In genomic region chr19:8593931-8594330, GRCh38 we compare ENCODE assay signal across 16 cellular contexts. TPM values are rescaled to one million over a fixed set of nuclear protein-coding genes. Genes with fewer than 3 reads are reported as not detected.
DNase-seq lines count a peak whose midpoint lies in the region; ATAC-seq, FAIRE-seq and TF ChIP-seq lines count a peak whose summit lies in the region.
"Had no signal": no experiment of that assay in that cellular context is flagged by ENCODE, and none has a peak within 500 bp of the region (broad histone marks: within the 10 kb centered on the region; RNA-seq: fewer than 3 reads in every experiment).

No MANE protein-coding gene starts in this region.

- no peak for TF ChIP-seq POLR2A in H1 (IDR thresholded peaks at IDR 0.05; ENCODE audit: control extremely low read depth in 1 of 2, low read depth in 2 of 2, low read length in 2 of 2)

- H3K36me3 Mint-ChIP-seq in osteocyte (ENCODE audit: unreplicated experiment): peaks cover 24% of the 10 kb centered on the region
- H3K36me3 Mint-ChIP-seq in activated CD8-positive, alpha-beta memory T cell treated with anti-CD3 and anti-CD28 coated beads, Interleukin-2, amount 10 ng/mL, durations not matched to agents 7 days and 5 days: peaks cover 4% of the 10 kb centered on the region

- no peak overlapping the region for H3K56ac ChIP-seq in H1 (replicated peaks; ENCODE audit: insufficient read length, low read depth, low read length)

- H4K91ac ChIP-seq in H1 (replicated peaks; ENCODE audit: insufficient read length, low read length): no peak overlapping the region

- no peaks in the 10 kb centered on the region for H3K9me3 Mint-ChIP-seq in osteocyte (ENCODE audit: unreplicated experiment)
- peaks cover 15% of the 10 kb centered on the region for H3K9me3 Mint-ChIP-seq in activated CD8-positive, alpha-beta memory T cell treated with anti-CD3 and anti-CD28 coated beads, Interleukin-2, amount 10 ng/mL, durations not matched to agents 7 days and 5 days (ENCODE audit: low read depth)

- no peak overlapping the region for H3K4ac ChIP-seq in H1 (replicated peaks; ENCODE audit: insufficient read length, low read depth, low read length)

- peaks cover 9% of the 10 kb centered on the region; the same call in 1 of the 2 replicates for H3K23me2 ChIP-seq in H1 (ENCODE audit: low read depth, low read length)

- no TSS peak for BruUV-seq in OCI-LY7 (replicated peaks; lab: Mats Ljungman, UMichigan)

- H3K18ac ChIP-seq in H1 (ENCODE audit: extremely low read depth, low read length): no peak overlapping the region

- no peak overlapping the region for H3K23ac ChIP-seq in H1 (ENCODE audit: insufficient read length)

- H3K27ac Mint-ChIP-seq in osteocyte (ENCODE audit: unreplicated experiment): no peak overlapping the region
- no peak overlapping the region for H3K27ac Mint-ChIP-seq in activated CD8-positive, alpha-beta memory T cell treated with anti-CD3 and anti-CD28 coated beads, Interleukin-2, amount 10 ng/mL, durations not matched to agents 7 days and 5 days

- H3K4me2 ChIP-seq in OCI-LY7 (ENCODE audit: low read length) (no peak overlapping the region), H1 (ENCODE audit: insufficient read depth in 1 of 2, low read depth in 2 of 2, low read length in 2 of 2) (no peak overlapping the region)

- H2BK5ac ChIP-seq in H1 (ENCODE audit: low read depth, low read length): no peak overlapping the region

- POLR2A ChIA-PET in OCI-LY7 (lab: Charles Lee) (no interaction called here), H1 (lab: Charles Lee; ENCODE audit: partially characterized antibody) (interaction anchor here (1.3 to 7.9 kb wide), 7 partner anchors 12 to 78 kb away, joined by 3 to 117 read pairs (median 8); no protein-coding TSS in a partner anchor)

- no peaks in the 10 kb centered on the region for H3K9me2 ChIP-seq in OCI-LY7 (ENCODE audit: insufficient read depth, low read length)

- CTCF ChIA-PET in OCI-LY7 (lab: Charles Lee; ENCODE audit: unreplicated experiment): no interaction called here
- CTCF ChIA-PET in H1 (lab: Charles Lee; ENCODE audit: partially characterized antibody): interaction anchor here (0.9 to 5.1 kb wide), 15 partner anchors 8 to 462 kb away, joined by 3 to 28 read pairs (median 7); no protein-coding TSS in a partner anchor
- CTCF ChIA-PET in activated CD8-positive, alpha-beta memory T cell treated with anti-CD3 and anti-CD28 coated beads, Interleukin-2, amount 10 ng/mL, durations not matched to agents 7 days and 5 days (lab: Charles Lee): interaction anchor here (1.8 to 4.8 kb wide), 2 partner anchors 14 to 21 kb away, joined by 9 to 55 read pairs; no protein-coding TSS in a partner anchor

- H3K9ac ChIP-seq in H1 (replicated peaks in 1 of 4; ENCODE audit: extremely low read depth in 1 of 4, low read depth in 3 of 4, low read length in 3 of 4): no peak overlapping the region

- no peak overlapping the region for H4K8ac ChIP-seq in H1 (ENCODE audit: extremely low read depth, insufficient read depth, low read length)

- H3K4me1 ChIP-seq in OCI-LY7 (ENCODE audit: insufficient read depth, low read length, poor library complexity, severe bottlenecking) (no peaks in the 10 kb centered on the region), H1 (replicated peaks in 1 of 4; ENCODE audit: control insufficient read depth in 3 of 4, insufficient read depth in 4 of 4, low read length in 3 of 4) (peaks cover 0 to 5% (median under 1%) of the 10 kb centered on the region in 4 experiments; a peak in 4 of 7 replicates)

- 0 out of 2 replicates have a peak, but pooled peaks cover 9% of the 10 kb centered on the region for H3K9me3 ChIP-seq in OCI-LY7 (ENCODE audit: low read length)
- peaks cover 3 to 5% of the 10 kb centered on the region in 2 experiments; a peak in 1 of 4 replicates for H3K9me3 ChIP-seq in H1 (ENCODE audit: insufficient read depth in 2 of 2, low read depth in 1 of 2, low read length in 1 of 2)

- intact Hi-C loops in OCI-LY7 (cut with micrococcal nuclease; ENCODE audit: unreplicated experiment): no loop called here

- peak; percentile 4 for TF ChIP-seq CTCF in GM12864 (IDR thresholded peaks at IDR 0.05; ENCODE audit: low read depth, low read length, missing control alignments)
- peak; percentile 39 for TF ChIP-seq CTCF in OCI-LY7 (conservative IDR thresholded peaks at IDR 0.05; ENCODE audit: low read length)
- TF ChIP-seq CTCF in H1 (IDR thresholded peaks at IDR 0.05; ENCODE audit: control extremely low read depth in 1 of 3, insufficient read depth in 1 of 3, low read depth in 1 of 3, low read length in 3 of 3): peak in 2 of 3 experiments; percentile 32 to 50; a peak in 2 of 4 replicates
- TF ChIP-seq CTCF in osteocyte (IDR thresholded peaks at IDR 0.05): peak; percentile 42

- DNase-seq in GM12864 (ENCODE audit: low read depth) (no peak), OCI-LY7 (ENCODE audit: low spot score) (no peak), H1 (ENCODE audit: low read depth in 1 of 2, low spot score in 2 of 2) (no peak), osteocyte (ENCODE audit: extremely low spot score, unreplicated experiment) (no peak), NCI-H2171 treated with DMSO at 0.1 percent for 48 hours (lab: John Stamatoyannopoulos, UW) (no peak)
- no peak for DNase-seq in activated CD8-positive, alpha-beta memory T cell treated with anti-CD3 and anti-CD28 coated beads, Interleukin-2, amount 10 ng/mL, durations not matched to agents 7 days and 5 days
- DNase-seq: activated T-cell treated with anti-CD3 and anti-CD28 coated beads, Interleukin-2, amount 50 U/mL, for 48 hours; NCI-H1417 treated with DMSO at 0.1 percent for 48 hours; NCI-H526 treated with DMSO at 0.1 percent for 48 hours had no signal

- no peaks in the 10 kb centered on the region for H4K20me1 ChIP-seq in OCI-LY7 (ENCODE audit: insufficient read depth, low read length)
- H4K20me1 ChIP-seq in H1 (replicated peaks in 1 of 2; ENCODE audit: control insufficient read depth in 1 of 2, insufficient read depth in 2 of 2, low read length in 2 of 2): peaks cover 0 to 2% of the 10 kb centered on the region in 2 experiments

- H3K4me3 ChIP-seq in GM12864 (ENCODE audit: low read depth, low read length): no peak overlapping the region
- H3K4me3 ChIP-seq in OCI-LY7 (ENCODE audit: low read depth, low read length, poor library complexity, severe bottlenecking): no peak overlapping the region
- no peak overlapping the region for H3K4me3 ChIP-seq in H1 (ENCODE audit: extremely low read depth in 1 of 4, insufficient read depth in 2 of 4, low read depth in 3 of 4, low read length in 4 of 4)

- peak; percentile 24 for FAIRE-seq in H1 (lab: Jason Lieb, UNC)
- FAIRE-seq: HTR-8/SVneo, islet of Langerhans had no signal

- H3K79me1 ChIP-seq in H1 (ENCODE audit: low read depth, low read length): no peaks in the 10 kb centered on the region

- no peak overlapping the region for H2BK120ac ChIP-seq in H1 (replicated peaks; ENCODE audit: low read depth, low read length)

- no peak overlapping the region for H2AK5ac ChIP-seq in H1 (ENCODE audit: low read depth, low read length)

- H3K4me1 Mint-ChIP-seq in osteocyte (ENCODE audit: unreplicated experiment): peaks cover 12% of the 10 kb centered on the region
- peaks cover 11% of the 10 kb centered on the region for H3K4me1 Mint-ChIP-seq in activated CD8-positive, alpha-beta memory T cell treated with anti-CD3 and anti-CD28 coated beads, Interleukin-2, amount 10 ng/mL, durations not matched to agents 7 days and 5 days

- TF ChIP-seq EP300 in H1 (IDR thresholded peaks at IDR 0.05; ENCODE audit: borderline replicate concordance in 1 of 2, low read depth in 2 of 2, low read length in 2 of 2): no peak

- H2AFZ ChIP-seq in OCI-LY7 (ENCODE audit: low read length): no peak overlapping the region
- no peak overlapping the region for H2AFZ ChIP-seq in H1 (ENCODE audit: low read length)

- no peak overlapping the region for H2BK15ac ChIP-seq in H1 (ENCODE audit: low read length)

- no peak overlapping the region for H2BK20ac ChIP-seq in H1 (ENCODE audit: low read length)

- peaks cover 0 to 3% (median 1%) of the 10 kb centered on the region in 4 experiments; a peak in 3 of 7 replicates for H3K27me3 ChIP-seq in H1 (replicated peaks in 1 of 4; ENCODE audit: control insufficient read depth in 3 of 4, extremely low read depth in 1 of 4, insufficient read depth in 3 of 4, low read length in 3 of 4)

- ATAC-seq in GM19324 (IDR thresholded peaks at IDR 0.05; ENCODE audit: low FRiP score, unreplicated experiment): no peak
- ATAC-seq in activated CD8-positive, alpha-beta memory T cell treated with anti-CD3 and anti-CD28 coated beads, Interleukin-2, amount 10 ng/mL, durations not matched to agents 7 days and 5 days: no peak
- ATAC-seq: activated CD4-positive, CD25-positive, alpha-beta regulatory T cell treated with anti-CD3 and anti-CD28 coated beads, Interleukin-2, amount 50 U/mL, for 24 hours; right cardiac atrium had no signal

- H3K36me3 ChIP-seq in OCI-LY7 (ENCODE audit: insufficient read depth, low read length): no peaks in the 10 kb centered on the region
- peaks cover 0 to 5% (median 2%) of the 10 kb centered on the region in 4 experiments; a peak in 2 of 8 replicates for H3K36me3 ChIP-seq in H1 (ENCODE audit: control insufficient read depth in 2 of 4, insufficient read depth in 4 of 4, low read length in 3 of 4)

- no peak overlapping the region for H2BK12ac ChIP-seq in H1 (ENCODE audit: low read depth, low read length)

- peak in 1 of 2 experiments; percentile 23; a peak in 1 of 4 replicates for TF ChIP-seq RAD21 in H1 (IDR thresholded peaks at IDR 0.05 in 1 of 2, conservative IDR thresholded peaks at IDR 0.05 in 1 of 2; ENCODE audit: low read depth in 2 of 2, low read length in 2 of 2)

- no peaks in the 10 kb centered on the region for H3K79me2 ChIP-seq in OCI-LY7 (ENCODE audit: insufficient read depth, low read depth, low read length)
- H3K79me2 ChIP-seq in H1 (ENCODE audit: control insufficient read depth in 1 of 2, insufficient read depth in 2 of 2, low read length in 2 of 2): no peaks in the 10 kb centered on the region

- no peak overlapping the region for H4K5ac ChIP-seq in H1 (ENCODE audit: insufficient read length, low read depth, low read length)

- no peak overlapping the region for H3K27ac ChIP-seq in OCI-LY7 (ENCODE audit: low read depth, low read length, poor library complexity, severe bottlenecking)
- no peak overlapping the region for H3K27ac ChIP-seq in H1 (ENCODE audit: low read depth, low read length)
- H3K27ac ChIP-seq: SK-N-MC had no signal

- H3K4me3 Mint-ChIP-seq in osteocyte (ENCODE audit: unreplicated experiment): no peak overlapping the region
- H3K4me3 Mint-ChIP-seq in activated CD8-positive, alpha-beta memory T cell treated with anti-CD3 and anti-CD28 coated beads, Interleukin-2, amount 10 ng/mL, durations not matched to agents 7 days and 5 days: no peak overlapping the region

- H3K27me3 Mint-ChIP-seq in osteocyte (ENCODE audit: unreplicated experiment): peaks cover 2% of the 10 kb centered on the region
- H3K27me3 Mint-ChIP-seq in activated CD8-positive, alpha-beta memory T cell treated with anti-CD3 and anti-CD28 coated beads, Interleukin-2, amount 10 ng/mL, durations not matched to agents 7 days and 5 days: peaks cover 6% of the 10 kb centered on the region

- 95% methylated on average over 2 of the region's 2 CpGs; no CpG with 5 or more reads in 1 of the 2 experiments for WGBS in H1 (ENCODE audit: extremely low coverage in 1 of 2, insufficient coverage in 1 of 2, insufficient read length in 1 of 2, insufficient replicate concordance in 2 of 2, low coverage in 1 of 2, low lambda C conversion rate in 2 of 2, missing lambda C conversion rate in 1 of 2), 2 experiments

- H3K14ac ChIP-seq in H1 (ENCODE audit: insufficient read length): no peak overlapping the region

RNA-seq across cellular contexts. Expression of gene ADAMTS10, which starts 16.6 kb away (rescaled TPM):
- total RNA-seq in OCI-LY7 (2014; rRNA removed; shearing (Covaris generic)): not detected in 2 replicates
- total RNA-seq in OCI-LY7 (2022): not detected in 2 replicates
- 14.0 and 17.4 TPM in 2 replicates for total RNA-seq in H1 (2021; fragmentation: NEBNext Ultra II Directional; extraction: Animal tissue kit (Norgen Biotek cat#: 25700))
- 6.9 and 16.1 TPM in 2 replicates for polyA plus RNA-seq in H1 (2011; rRNA removed)
- 14.8 TPM for polyA plus RNA-seq in H1 (2011; cell fraction: cytosol; rRNA removed)
- 78.6 TPM for polyA plus RNA-seq in H1 (2011; cell fraction: nucleus; rRNA removed)
- polyA plus RNA-seq in H1 (2012, experiment 1 of 2): 8.6 to 15.2 TPM (median 12.4 TPM) in 4 replicates
- 3.7 TPM for polyA plus RNA-seq in H1 (2012, experiment 2 of 2)
- 13.2 TPM for polyA plus RNA-seq in H1 (2013, experiment 1 of 2)
- 11.6 TPM for polyA plus RNA-seq in H1 (2013, experiment 2 of 2)
- polyA minus RNA-seq in H1 (2011; rRNA and poly(A)+ RNA removed): 9.3 and 10.6 TPM in 2 replicates
- polyA minus RNA-seq in H1 (2011; cell fraction: cytosol; rRNA and poly(A)+ RNA removed): 7.6 TPM
- polyA minus RNA-seq in H1 (2011; cell fraction: nucleus; rRNA and poly(A)+ RNA removed): 30.6 TPM
- 86.5 and 96.2 TPM in 2 replicates for total RNA-seq in osteocyte
- 1 to 10 TPM; 1.2 to 3.3 TPM for total RNA-seq in activated CD8-positive, alpha-beta memory T cell treated with anti-CD3 and anti-CD28 coated beads, Interleukin-2, amount 10 ng/mL, durations not matched to agents 7 days and 5 days

RNA-seq across cellular contexts. Expression of gene MYO1F, which starts 16.7 kb away (rescaled TPM):
- 5.1 and 8.8 TPM in 2 replicates for total RNA-seq in OCI-LY7 (2014; rRNA removed; shearing (Covaris generic))
- total RNA-seq in OCI-LY7 (2022) (14.9 and 18.4 TPM in 2 replicates), osteocyte (0.31 and 0.43 TPM in 2 replicates)
- 2.2 and 4.6 TPM in 2 replicates for total RNA-seq in H1 (2021; fragmentation: NEBNext Ultra II Directional; extraction: Animal tissue kit (Norgen Biotek cat#: 25700))
- polyA plus RNA-seq in H1 (2011; rRNA removed): 1.4 and 3.1 TPM in 2 replicates
- 1.6 TPM for polyA plus RNA-seq in H1 (2011; cell fraction: cytosol; rRNA removed)
- polyA plus RNA-seq in H1 (2011; cell fraction: nucleus; rRNA removed): 2.8 TPM
- 6.5 to 9.2 TPM (median 8.1 TPM) in 4 replicates for polyA plus RNA-seq in H1 (2012, experiment 1 of 2)
- polyA plus RNA-seq in H1 (2012, experiment 2 of 2): 2.3 TPM
- 3.7 TPM for polyA plus RNA-seq in H1 (2013, experiment 1 of 2)
- polyA plus RNA-seq in H1 (2013, experiment 2 of 2): 3.5 TPM
- 3.1 and 5.2 TPM in 2 replicates for polyA minus RNA-seq in H1 (2011; rRNA and poly(A)+ RNA removed)
- polyA minus RNA-seq in H1 (2011; cell fraction: cytosol; rRNA and poly(A)+ RNA removed): 2.1 TPM
- polyA minus RNA-seq in H1 (2011; cell fraction: nucleus; rRNA and poly(A)+ RNA removed): 3.9 TPM
- total RNA-seq in activated CD8-positive, alpha-beta memory T cell treated with anti-CD3 and anti-CD28 coated beads, Interleukin-2, amount 10 ng/mL, durations not matched to agents 7 days and 5 days: 100 to 1,000 TPM; 250 to 441 TPM

RNA-seq across cellular contexts. Expression of gene NFILZ, which starts 36.5 kb away (rescaled TPM):
- not detected in 2 replicates for total RNA-seq in OCI-LY7 (2014; rRNA removed; shearing (Covaris generic))
- total RNA-seq in OCI-LY7 (2022): not detected in 2 replicates
- total RNA-seq in H1 (2021; fragmentation: NEBNext Ultra II Directional; extraction: Animal tissue kit (Norgen Biotek cat#: 25700)): not detected in 2 replicates
- not detected in 2 replicates for polyA plus RNA-seq in H1 (2011; rRNA removed)
- polyA plus RNA-seq in H1 (2011; cell fraction: cytosol; rRNA removed): not detected
- not detected for polyA plus RNA-seq in H1 (2011; cell fraction: nucleus; rRNA removed)
- polyA plus RNA-seq in H1 (2012, experiment 1 of 2): not detected in 4 replicates
- not detected for polyA plus RNA-seq in H1 (2012, experiment 2 of 2)
- polyA plus RNA-seq in H1 (2013, experiment 1 of 2): not detected
- not detected for polyA plus RNA-seq in H1 (2013, experiment 2 of 2)
- polyA minus RNA-seq in H1 (2011; rRNA and poly(A)+ RNA removed): not detected in 2 replicates
- not detected for polyA minus RNA-seq in H1 (2011; cell fraction: cytosol; rRNA and poly(A)+ RNA removed)
- not detected for polyA minus RNA-seq in H1 (2011; cell fraction: nucleus; rRNA and poly(A)+ RNA removed)
- total RNA-seq in osteocyte: not detected in 2 replicates
- total RNA-seq in activated CD8-positive, alpha-beta memory T cell treated with anti-CD3 and anti-CD28 coated beads, Interleukin-2, amount 10 ng/mL, durations not matched to agents 7 days and 5 days: not detected
- total RNA-seq: mucosa of gallbladder, right cardiac atrium had no signal
- polyA plus RNA-seq: right cardiac atrium had no signal

Comparison
In these comparisons a context has a peak if more than half of its experiments do, and no peak if none do; other contexts are left out.
1. RNA of gene MYO1F, which starts 16.7 kb away (total RNA-seq): 250 to 441 TPM in activated CD8-positive, alpha-beta memory T cell treated with anti-CD3 and anti-CD28 coated beads, Interleukin-2, amount 10 ng/mL, durations not matched to agents 7 days and 5 days; 5.1 to 18.4 TPM in OCI-LY7, 2.2 to 4.6 TPM in H1 and 0.31 to 0.43 TPM in osteocyte; every median in the first group is over 10 times any median in the second.
2. Peak in every context shown above with its lines, with median percentiles within 50 percentile points of each other: CTCF ChIP-seq.